Comparison of ENCODE assay signal across 18 cellular contexts in the genomic region with DNA sequence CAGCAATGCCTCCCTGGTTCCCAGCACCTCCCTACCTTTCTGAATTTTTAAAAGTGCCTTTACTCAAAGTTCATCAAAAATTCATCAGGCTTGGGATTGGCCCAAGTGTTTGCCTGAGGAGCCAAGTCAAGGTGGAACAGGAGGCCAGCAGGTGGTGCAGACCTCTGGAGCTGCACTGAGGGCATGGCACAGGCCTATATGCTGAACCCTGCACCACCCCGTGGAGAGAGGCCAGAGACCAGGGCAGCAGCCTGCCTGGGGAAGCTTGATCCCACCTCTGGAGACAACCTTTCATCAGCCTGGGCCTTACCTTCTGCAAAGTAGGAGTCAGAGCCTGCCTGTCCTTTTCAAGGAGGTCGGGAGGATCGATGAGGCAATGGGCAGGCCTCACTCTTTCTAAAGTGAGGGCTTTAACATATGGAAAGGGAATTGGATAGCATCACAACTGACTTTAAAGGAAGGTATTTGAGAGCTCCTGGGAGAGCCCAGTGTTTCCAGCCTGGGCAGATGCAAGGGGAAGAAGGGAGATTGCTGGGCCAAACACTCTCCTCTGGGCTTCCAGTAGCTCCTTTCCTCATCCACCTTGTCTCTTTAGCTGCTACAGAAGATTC. TPM values are rescaled to one million over a fixed set of nuclear protein-coding genes. Genes with fewer than 3 reads are reported as not detected.
DNase-seq lines count a peak whose midpoint lies in the region; ATAC-seq, FAIRE-seq and TF ChIP-seq lines count a peak whose summit lies in the region.
"Had no signal": no experiment of that assay in that cellular context is flagged by ENCODE, and none has a peak within 500 bp of the region (broad histone marks: within the 10 kb centered on the region; RNA-seq: fewer than 3 reads in every experiment).

No MANE protein-coding gene starts in this region.

- no peak overlapping the region for H3K4me3 ChIP-seq in HepG2 (replicated peaks in 1 of 3; ENCODE audit: insufficient read depth in 1 of 3, low read depth in 2 of 3, low read length in 3 of 3)
- H3K4me3 ChIP-seq in right lobe of liver: no peak overlapping the region
- H3K4me3 ChIP-seq in OCI-LY7 (ENCODE audit: low read depth, low read length, poor library complexity, severe bottlenecking): no peak overlapping the region
- no peak overlapping the region for H3K4me3 ChIP-seq in H1 (ENCODE audit: extremely low read depth in 1 of 4, insufficient read depth in 2 of 4, low read depth in 3 of 4, low read length in 4 of 4)
- H3K4me3 ChIP-seq: BLaER1, HAP-1 had no signal

- intact Hi-C loops in HepG2 (cut with micrococcal nuclease; ENCODE audit: unreplicated experiment) (no loop called here), right lobe of liver (cut with DNase I) (loop anchor here in 1 of 2 donors (10.0 kb wide), 1 partner anchor 577 kb away; a partner anchor contains a TSS), OCI-LY7 (cut with micrococcal nuclease; ENCODE audit: unreplicated experiment) (loop anchor here (10.0 kb wide), 1 partner anchor 113 kb away; no protein-coding TSS in a partner anchor), Calu3 (cut with micrococcal nuclease; ENCODE audit: unreplicated experiment) (no loop called here)

- no peak overlapping the region for H3K27ac Mint-ChIP-seq in Calu3 (ENCODE audit: unreplicated experiment)
- H3K27ac Mint-ChIP-seq: CD14-positive monocyte; CD4-positive, alpha-beta memory T cell had no signal

- TF ChIP-seq CTCF in HepG2 (CRISPR knock-in tag; IDR thresholded peaks at IDR 0.05) (no peak), right lobe of liver (IDR thresholded peaks at IDR 0.05) (no peak), OCI-LY7 (conservative IDR thresholded peaks at IDR 0.05; ENCODE audit: low read length) (no peak), H1 (IDR thresholded peaks at IDR 0.05; ENCODE audit: control extremely low read depth in 1 of 3, insufficient read depth in 1 of 3, low read depth in 1 of 3, low read length in 3 of 3) (no peak), Calu3 (IDR thresholded peaks at IDR 0.05; ENCODE audit: unreplicated experiment) (no peak)

- no peak overlapping the region for H3K23ac ChIP-seq in H1 (ENCODE audit: insufficient read length)

- H3K4me1 ChIP-seq in HepG2 (ENCODE audit: insufficient read depth, low read length) (no peaks in the 10 kb centered on the region), right lobe of liver (no peaks in the 10 kb centered on the region), OCI-LY7 (ENCODE audit: insufficient read depth, low read length, poor library complexity, severe bottlenecking) (no peaks in the 10 kb centered on the region), H1 (replicated peaks in 1 of 4; ENCODE audit: control insufficient read depth in 3 of 4, insufficient read depth in 4 of 4, low read length in 3 of 4) (peaks cover 0 to 4% (median 3%) of the 10 kb centered on the region in 4 experiments; a peak in 2 of 7 replicates)
- H3K4me1 ChIP-seq: BLaER1, HAP-1 had no signal

- H3K79me2 ChIP-seq in HepG2 (ENCODE audit: insufficient read depth, low read length) (no peaks in the 10 kb centered on the region), OCI-LY7 (ENCODE audit: insufficient read depth, low read depth, low read length) (no peaks in the 10 kb centered on the region), H1 (ENCODE audit: control insufficient read depth in 1 of 2, insufficient read depth in 2 of 2, low read length in 2 of 2) (no peaks in the 10 kb centered on the region)

- no peaks in the 10 kb centered on the region for H3K79me1 ChIP-seq in H1 (ENCODE audit: low read depth, low read length)

- H3K36me3 Mint-ChIP-seq in Calu3 (ENCODE audit: insufficient read depth, unreplicated experiment): no peaks in the 10 kb centered on the region
- H3K36me3 Mint-ChIP-seq: CD14-positive monocyte; CD4-positive, alpha-beta memory T cell had no signal

- CTCF ChIA-PET in HepG2 (lab: Yijun Ruan, JAX; ENCODE audit: low intra/inter-chr PET ratio, low total read pairs) (no interaction called here), OCI-LY7 (lab: Charles Lee; ENCODE audit: unreplicated experiment) (no interaction called here), H1 (lab: Charles Lee; ENCODE audit: partially characterized antibody) (interaction anchor here (0.7 to 7.3 kb wide), 10 partner anchors 10 to 347 kb away, joined by 3 to 102 read pairs (median 4); no protein-coding TSS in a partner anchor), Calu3 (lab: Charles Lee) (no interaction called here)

- H3K27me3 ChIP-seq in HepG2 (ENCODE audit: control insufficient read depth in 1 of 2, insufficient read depth in 2 of 2, low read length in 2 of 2) (peaks cover 0 to 8% of the 10 kb centered on the region in 2 experiments; a peak in 1 of 5 replicates), right lobe of liver (no peaks in the 10 kb centered on the region), H1 (replicated peaks in 1 of 4; ENCODE audit: control insufficient read depth in 3 of 4, extremely low read depth in 1 of 4, insufficient read depth in 3 of 4, low read length in 3 of 4) (peaks cover 0 to 2% (median 0%) of the 10 kb centered on the region in 4 experiments; a peak in 2 of 7 replicates)
- H3K27me3 ChIP-seq: BLaER1 had no signal

- H4K5ac ChIP-seq in H1 (ENCODE audit: insufficient read length, low read depth, low read length): no peak overlapping the region

- H2BK20ac ChIP-seq in H1 (ENCODE audit: low read length): no peak overlapping the region

- no peak for TF ChIP-seq RAD21 in HepG2 (CRISPR knock-in tag; IDR thresholded peaks at IDR 0.05)
- TF ChIP-seq RAD21 in H1 (IDR thresholded peaks at IDR 0.05 in 1 of 2, conservative IDR thresholded peaks at IDR 0.05 in 1 of 2; ENCODE audit: low read depth in 2 of 2, low read length in 2 of 2): no peak

- TF ChIP-seq POLR2A in HepG2 (IDR thresholded peaks at IDR 0.05; ENCODE audit: insufficient read depth in 1 of 2, low read depth in 2 of 2, low read length in 2 of 2) (no peak), right lobe of liver (IDR thresholded peaks at IDR 0.05) (no peak), H1 (IDR thresholded peaks at IDR 0.05; ENCODE audit: control extremely low read depth in 1 of 2, low read depth in 2 of 2, low read length in 2 of 2) (no peak)

- H3K9me3 Mint-ChIP-seq in Calu3 (ENCODE audit: low read depth, unreplicated experiment): no peaks in the 10 kb centered on the region
- H3K9me3 Mint-ChIP-seq: CD14-positive monocyte; CD4-positive, alpha-beta memory T cell had no signal

- H3K4me1 Mint-ChIP-seq in Calu3 (ENCODE audit: low read depth, unreplicated experiment): no peaks in the 10 kb centered on the region
- H3K4me1 Mint-ChIP-seq: CD14-positive monocyte; CD4-positive, alpha-beta memory T cell had no signal

- no peak overlapping the region for H3K4ac ChIP-seq in H1 (replicated peaks; ENCODE audit: insufficient read length, low read depth, low read length)

- in situ Hi-C loops in HepG2 (cut with HindIII; ENCODE audit: extremely low pct_ligation_motif_present, low pct_unique_long_range_greater_than_20kb): loop anchor here (25.0 kb wide), 1 partner anchor 340 kb away; no protein-coding TSS in a partner anchor

- H2BK120ac ChIP-seq in H1 (replicated peaks; ENCODE audit: low read depth, low read length): no peak overlapping the region

- H4K20me1 ChIP-seq in HepG2 (ENCODE audit: insufficient read depth, low read length) (no peaks in the 10 kb centered on the region), OCI-LY7 (ENCODE audit: insufficient read depth, low read length) (no peaks in the 10 kb centered on the region), H1 (replicated peaks in 1 of 2; ENCODE audit: control insufficient read depth in 1 of 2, insufficient read depth in 2 of 2, low read length in 2 of 2) (no peaks in the 10 kb centered on the region)

- H3K14ac ChIP-seq in H1 (ENCODE audit: insufficient read length): no peak overlapping the region

- H3K4me2 ChIP-seq in HepG2 (ENCODE audit: low read depth, low read length) (no peak overlapping the region), OCI-LY7 (ENCODE audit: low read length) (no peak overlapping the region), H1 (ENCODE audit: insufficient read depth in 1 of 2, low read depth in 2 of 2, low read length in 2 of 2) (no peak overlapping the region)
- H3K4me2 ChIP-seq: BLaER1 had no signal

- H3K9ac ChIP-seq in HepG2 (ENCODE audit: insufficient read depth, low read depth, low read length) (no peak overlapping the region), H1 (replicated peaks in 1 of 4; ENCODE audit: extremely low read depth in 1 of 4, low read depth in 3 of 4, low read length in 3 of 4) (no peak overlapping the region)
- H3K9ac ChIP-seq: BLaER1 had no signal

- ATAC-seq in HepG2 (peak; percentile 45; the same call in 2 of the 3 replicates), right lobe of liver (no peak), HG02970 (IDR thresholded peaks at IDR 0.05; ENCODE audit: low FRiP score, unreplicated experiment) (no peak)

- no CpG with 5 or more reads among the region's 3 CpGs for WGBS in HepG2 (ENCODE audit: low lambda C conversion rate)
- WGBS in right lobe of liver (ENCODE audit: insufficient coverage, low coverage, low lambda C conversion rate, missing lambda C conversion rate): 30% methylated on average over 2 of the region's 3 CpGs
- 64% methylated on average over 3 of the region's 3 CpGs; no CpG with 5 or more reads in 1 of the 2 experiments for WGBS in H1 (ENCODE audit: extremely low coverage in 1 of 2, insufficient coverage in 1 of 2, insufficient read length in 1 of 2, insufficient replicate concordance in 2 of 2, low coverage in 1 of 2, low lambda C conversion rate in 2 of 2, missing lambda C conversion rate in 1 of 2), 2 experiments

- H3K27me3 Mint-ChIP-seq in Calu3 (ENCODE audit: unreplicated experiment): peaks cover 52% of the 10 kb centered on the region

- no peak for DNase-seq in HepG2 (ENCODE audit: low spot score)
- no peak for DNase-seq in right lobe of liver
- peak; percentile 9 for DNase-seq in OCI-LY7 (ENCODE audit: low spot score)
- no peak for DNase-seq in H1 (ENCODE audit: low read depth in 1 of 2, low spot score in 2 of 2)
- DNase-seq in iPS-NIHi7 (ENCODE audit: extremely low spot score): peak; percentile 30
- no peak for DNase-seq in activated CD8-positive, alpha-beta memory T cell treated with anti-CD3 and anti-CD28 coated beads, Interleukin-2, amount 50 U/mL, for 48 hours
- no peak for DNase-seq in Calu3
- DNase-seq: 8988T; CD4-positive, alpha-beta memory T cell; DMS79 treated with DMSO at 0.1 percent for 48 hours; GF-D8; GOT3 had no signal

- no peak overlapping the region for H2BK12ac ChIP-seq in H1 (ENCODE audit: low read depth, low read length)

- BruUV-seq in HepG2 (replicated peaks; lab: Mats Ljungman, UMichigan): no TSS peak
- no TSS peak for BruUV-seq in OCI-LY7 (replicated peaks; lab: Mats Ljungman, UMichigan)
- no TSS peak for BruUV-seq in Calu3 (replicated peaks; lab: Mats Ljungman, UMichigan)

- H2BK5ac ChIP-seq in H1 (ENCODE audit: low read depth, low read length): no peak overlapping the region

- no peaks in the 10 kb centered on the region for H3K36me3 ChIP-seq in HepG2 (replicated peaks in 1 of 2; ENCODE audit: control insufficient read depth in 1 of 2, insufficient read depth in 2 of 2, low read length in 2 of 2)
- H3K36me3 ChIP-seq in right lobe of liver: no peaks in the 10 kb centered on the region
- H3K36me3 ChIP-seq in OCI-LY7 (ENCODE audit: insufficient read depth, low read length): no peaks in the 10 kb centered on the region
- H3K36me3 ChIP-seq in H1 (ENCODE audit: control insufficient read depth in 2 of 4, insufficient read depth in 4 of 4, low read length in 3 of 4): no peaks in the 10 kb centered on the region
- H3K36me3 ChIP-seq: BLaER1, HAP-1 had no signal

- no peak overlapping the region for H2AK5ac ChIP-seq in H1 (ENCODE audit: low read depth, low read length)

- no peaks in the 10 kb centered on the region for H3K9me2 ChIP-seq in OCI-LY7 (ENCODE audit: insufficient read depth, low read length)

- H3K4me3 Mint-ChIP-seq in Calu3 (ENCODE audit: low read depth, unreplicated experiment): no peak overlapping the region
- H3K4me3 Mint-ChIP-seq: CD14-positive monocyte; CD4-positive, alpha-beta memory T cell had no signal

- H3K27ac ChIP-seq in HepG2 (ENCODE audit: extremely low read length, insufficient read depth, low read length): no peak overlapping the region
- H3K27ac ChIP-seq in right lobe of liver: no peak overlapping the region
- no peak overlapping the region for H3K27ac ChIP-seq in OCI-LY7 (ENCODE audit: low read depth, low read length, poor library complexity, severe bottlenecking)
- no peak overlapping the region for H3K27ac ChIP-seq in H1 (ENCODE audit: low read depth, low read length)
- H3K27ac ChIP-seq: BLaER1 had no signal

- H3K9me3 ChIP-seq in HepG2 (ENCODE audit: low read length): no peaks in the 10 kb centered on the region
- H3K9me3 ChIP-seq in right lobe of liver: no peaks in the 10 kb centered on the region
- H3K9me3 ChIP-seq in OCI-LY7 (ENCODE audit: low read length): no peaks in the 10 kb centered on the region
- no peaks in the 10 kb centered on the region for H3K9me3 ChIP-seq in H1 (ENCODE audit: insufficient read depth in 2 of 2, low read depth in 1 of 2, low read length in 1 of 2)
- H3K9me3 ChIP-seq: BLaER1, HAP-1 had no signal

- H2BK15ac ChIP-seq in H1 (ENCODE audit: low read length): no peak overlapping the region

- no peak overlapping the region for H3K56ac ChIP-seq in H1 (replicated peaks; ENCODE audit: insufficient read length, low read depth, low read length)

- H2AFZ ChIP-seq in HepG2 (ENCODE audit: low read length) (no peak overlapping the region), OCI-LY7 (ENCODE audit: low read length) (no peak overlapping the region), H1 (ENCODE audit: low read length) (no peak overlapping the region)

- no peak overlapping the region for H3K18ac ChIP-seq in H1 (ENCODE audit: extremely low read depth, low read length)

- no peak for TF ChIP-seq EP300 in HepG2 (IDR thresholded peaks at IDR 0.05; ENCODE audit: low read depth in 2 of 2, low read length in 2 of 2)
- TF ChIP-seq EP300 in HepG2 (CRISPR knock-in tag; IDR thresholded peaks at IDR 0.05; ENCODE audit: borderline replicate concordance): no peak
- no peak for TF ChIP-seq EP300 in H1 (IDR thresholded peaks at IDR 0.05; ENCODE audit: borderline replicate concordance in 1 of 2, low read depth in 2 of 2, low read length in 2 of 2)

- POLR2A ChIA-PET in HepG2 (lab: Yijun Ruan, JAX) (no interaction called here), OCI-LY7 (lab: Charles Lee) (interaction anchor here (0.7 kb wide), 1 partner anchor 24 kb away, joined by 3 read pairs; no protein-coding TSS in a partner anchor), H1 (lab: Charles Lee; ENCODE audit: partially characterized antibody) (no interaction called here)

- no peak overlapping the region for H4K8ac ChIP-seq in H1 (ENCODE audit: extremely low read depth, insufficient read depth, low read length)

- no peaks in the 10 kb centered on the region for H3K23me2 ChIP-seq in H1 (ENCODE audit: low read depth, low read length)

- no peak overlapping the region for H4K91ac ChIP-seq in H1 (replicated peaks; ENCODE audit: insufficient read length, low read length)

- FAIRE-seq in HepG2 (lab: Jason Lieb, UNC): no peak
- FAIRE-seq in H1 (lab: Jason Lieb, UNC): no peak

RNA-seq across cellular contexts. Expression of a gene that starts 31.8 kb away (rescaled TPM):
- total RNA-seq in HepG2 (2016; rRNA removed; fragmentation: Illumina TruSeq; extraction: Trizol) (not detected in 2 replicates), right lobe of liver (under 1 TPM; 0.31 to 0.56 (median 0.43) TPM), OCI-LY7 (2022) (not detected in 2 replicates), Calu3 (2022) (0.15 and 0.26 TPM in 2 replicates)
- not detected in 2 replicates for total RNA-seq in HepG2 (2016; cell fraction: cytosol; rRNA removed; fragmentation: Illumina TruSeq; extraction: Trizol; ENCODE audit: low read depth)
- total RNA-seq in HepG2 (2016; cell fraction: insoluble cytoplasmic fraction; rRNA removed; fragmentation: Illumina TruSeq; extraction: Trizol): not detected in 2 replicates
- not detected in 2 replicates for total RNA-seq in HepG2 (2016; cell fraction: membrane; rRNA removed; fragmentation: Illumina TruSeq; extraction: Trizol)
- not detected in 2 replicates for total RNA-seq in HepG2 (2016; cell fraction: nucleus; rRNA removed; fragmentation: Illumina TruSeq; extraction: Trizol)
- polyA plus RNA-seq in HepG2 (2011; rRNA removed) (0.01 TPM in 1 of 2 replicates, not detected in the other), H1 (2011; rRNA removed) (0.60 and 0.67 TPM in 2 replicates)
- not detected in 2 replicates for polyA plus RNA-seq in HepG2 (2011; cell fraction: cytosol; rRNA removed)
- polyA plus RNA-seq in HepG2 (2011; cell fraction: nucleus; rRNA removed): not detected in 2 replicates
- polyA plus RNA-seq in HepG2 (2012): not detected in 2 replicates
- polyA plus RNA-seq in HepG2 (2016; cell fraction: cytosol; fragmentation: Illumina TruSeq; extraction: Trizol; ENCODE audit: low read depth): not detected in 2 replicates
- polyA plus RNA-seq in HepG2 (2016; cell fraction: insoluble cytoplasmic fraction; fragmentation: Illumina TruSeq; extraction: Trizol; ENCODE audit: low read depth): not detected in 2 replicates
- polyA plus RNA-seq in HepG2 (2016; cell fraction: membrane; fragmentation: Illumina TruSeq; extraction: Trizol; ENCODE audit: low read depth): not detected in 2 replicates
- not detected in 2 replicates for polyA plus RNA-seq in HepG2 (2016; cell fraction: nucleus; fragmentation: Illumina TruSeq; extraction: Trizol; ENCODE audit: insufficient read depth, low read depth)
- not detected in 2 replicates for polyA minus RNA-seq in HepG2 (2011; rRNA and poly(A)+ RNA removed; ENCODE audit: low replicate concordance)
- polyA minus RNA-seq in HepG2 (2011; cell fraction: cytosol; rRNA and poly(A)+ RNA removed): not detected in 2 replicates
- not detected in 2 replicates for polyA minus RNA-seq in HepG2 (2011; cell fraction: nucleus; rRNA and poly(A)+ RNA removed)
- total RNA-seq in OCI-LY7 (2014; rRNA removed; shearing (Covaris generic)): not detected in 2 replicates
- 0.31 and 0.45 TPM in 2 replicates for total RNA-seq in H1 (2021; fragmentation: NEBNext Ultra II Directional; extraction: Animal tissue kit (Norgen Biotek cat#: 25700))
- 0.35 TPM for polyA plus RNA-seq in H1 (2011; cell fraction: cytosol; rRNA removed)
- polyA plus RNA-seq in H1 (2011; cell fraction: nucleus; rRNA removed): 2.6 TPM
- polyA plus RNA-seq in H1 (2012, experiment 1 of 2): 0.18 to 0.65 TPM (median 0.55 TPM) in 4 replicates
- polyA plus RNA-seq in H1 (2012, experiment 2 of 2): 0.26 TPM
- 0.32 TPM for polyA plus RNA-seq in H1 (2013, experiment 1 of 2)
- 0.17 TPM for polyA plus RNA-seq in H1 (2013, experiment 2 of 2)
- 0.24 and 0.69 TPM in 2 replicates for polyA minus RNA-seq in H1 (2011; rRNA and poly(A)+ RNA removed)
- 0.22 TPM for polyA minus RNA-seq in H1 (2011; cell fraction: cytosol; rRNA and poly(A)+ RNA removed)
- 0.40 TPM for polyA minus RNA-seq in H1 (2011; cell fraction: nucleus; rRNA and poly(A)+ RNA removed)
- total RNA-seq: HT-29 had no signal
- polyA plus RNA-seq: AG04450, CD14-positive monocyte had no signal

Comparison
In these comparisons a context has a peak if more than half of its experiments do, and no peak if none do; other contexts are left out.
1. DNase-seq: peak in OCI-LY7 (single experiment) and iPS-NIHi7 (single experiment); none in HepG2 (single experiment), right lobe of liver (0 of 3), H1 (0 of 2), activated CD8-positive, alpha-beta memory T cell treated with anti-CD3 and anti-CD28 coated beads, Interleukin-2, amount 50 U/mL, for 48 hours (single experiment) and Calu3 (single experiment).